ENCODE assay signal across 29 cellular contexts in the genomic region with DNA sequence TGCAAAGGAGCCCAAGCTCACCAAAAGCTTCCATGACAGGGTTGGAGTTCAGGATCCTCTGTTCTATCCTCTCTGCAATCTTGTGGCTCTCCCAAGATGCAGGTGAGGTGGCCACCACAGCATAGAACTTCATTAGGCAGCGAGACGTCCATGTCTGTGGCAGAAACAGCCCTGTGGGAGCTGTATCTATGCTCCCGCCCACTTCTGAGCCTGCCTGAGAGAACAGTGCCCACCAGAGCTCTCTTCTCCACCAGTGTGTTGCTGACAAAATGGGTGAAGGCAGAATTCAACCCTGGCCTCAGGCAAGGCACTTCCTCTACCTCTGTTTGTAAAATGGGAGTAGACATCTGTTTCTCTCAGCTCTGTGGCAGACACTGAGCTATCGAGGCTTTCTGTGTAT.
"Had no signal": no experiment of that assay in that cellular context is flagged by ENCODE, and none has a peak within 500 bp of the region (broad histone marks: within the 10 kb centered on the region; RNA-seq: fewer than 3 reads in every experiment).

No MANE protein-coding gene starts in this region.

- H3K4me3 Mint-ChIP-seq: naive thymus-derived CD8-positive, alpha-beta T cell; natural killer cell treated with Interleukin-12 subunit alpha and Interleukin-12 subunit beta and Interleukin-15 and Interleukin-18, amount 100 ng/mL, for 72 hours; nephron progenitor cell; neural crest cell; stimulated activated memory B cell treated with anti-CD40 and anti-IgM and Interleukin-4, amounts not matched to agents 10 μg/mL and 1 μg/mL and 100 μg/mL, for 72 hours; stimulated activated naive CD8-positive, alpha-beta T cell treated with anti-CD3 and anti-CD28 coated beads, Interleukin-15, amount 100 ng/mL, for 72 hours; type B pancreatic cell had no signal

- H3K27me3 Mint-ChIP-seq: naive thymus-derived CD8-positive, alpha-beta T cell; natural killer cell treated with Interleukin-12 subunit alpha and Interleukin-12 subunit beta and Interleukin-15 and Interleukin-18, amount 100 ng/mL, for 72 hours; stimulated activated memory B cell treated with anti-CD40 and anti-IgM and Interleukin-4, amounts not matched to agents 10 μg/mL and 1 μg/mL and 100 μg/mL, for 72 hours; stimulated activated naive CD8-positive, alpha-beta T cell treated with anti-CD3 and anti-CD28 coated beads, Interleukin-15, amount 100 ng/mL, for 72 hours; type B pancreatic cell had no signal

- H3K9me3 ChIP-seq: neutrophil, pancreas, prostate gland, right lobe of liver, sigmoid colon, suprapubic skin, testis, tibial artery, transverse colon, upper lobe of right lung, uterus had no signal

- H3K27me3 ChIP-seq: neutrophil, pancreas, right lobe of liver, sigmoid colon, suprapubic skin, testis, tibial artery, transverse colon, upper lobe of right lung, uterus had no signal

- H3K4me1 ChIP-seq: pancreas, prostate gland, right lobe of liver, sigmoid colon, suprapubic skin, testis, tibial artery, transverse colon, upper lobe of right lung, uterus had no signal

- H3K4me3 ChIP-seq: pancreas, prostate gland, right lobe of liver, sigmoid colon, suprapubic skin, testis, tibial artery, transverse colon, upper lobe of right lung, uterus had no signal

- DNase-seq: naive thymus-derived CD8-positive, alpha-beta T cell; nephron progenitor cell; nucleus accumbens; pancreas; retina; right cardiac atrium; right lobe of liver; sigmoid colon; small intestine; stimulated activated CD4-positive, alpha-beta T cell treated with anti-CD3 and anti-CD28 coated beads, Interleukin-15, amount 100 ng/mL, for 24 hours; stimulated activated CD4-positive, alpha-beta T cell treated with anti-CD3 and anti-CD28 coated beads, Interleukin-2, amount 100 ng/mL, for 24 hours; stimulated activated CD4-positive, alpha-beta T cell treated with anti-CD3 and anti-CD28 coated beads, Interleukin-2, amount 100 ng/mL, for 48 hours; stimulated activated CD4-positive, alpha-beta T cell treated with anti-CD3 and anti-CD28 coated beads, Interleukin-4, amount 100 ng/mL, for 24 hours; stimulated activated naive CD4-positive, alpha-beta T cell; stimulated activated naive CD8-positive, alpha-beta T cell treated with anti-CD3 and anti-CD28 coated beads, Interleukin-15, amount 100 ng/mL, for 72 hours; stimulated activated naive CD8-positive, alpha-beta T cell treated with anti-CD3 and anti-CD28 coated beads, Interleukin-15, Interleukin-2, amounts not matched to agents 100 U/mL and 50 U/mL, for 24 hours; substantia nigra; testis; tibial artery; transverse colon; upper lobe of right lung; uterus had no signal

- H3K36me3 ChIP-seq: pancreas, prostate gland, uterus had no signal

- H3K27ac Mint-ChIP-seq: naive thymus-derived CD8-positive, alpha-beta T cell; natural killer cell treated with Interleukin-12 subunit alpha and Interleukin-12 subunit beta and Interleukin-15 and Interleukin-18, amount 100 ng/mL, for 72 hours; nephron progenitor cell; stimulated activated memory B cell treated with anti-CD40 and anti-IgM and Interleukin-4, amounts not matched to agents 10 μg/mL and 1 μg/mL and 100 μg/mL, for 72 hours; stimulated activated naive CD8-positive, alpha-beta T cell treated with anti-CD3 and anti-CD28 coated beads, Interleukin-15, amount 100 ng/mL, for 72 hours; type B pancreatic cell had no signal

- H3K27ac ChIP-seq: neutrophil, pancreas, prostate gland, right lobe of liver, sigmoid colon, suprapubic skin, testis, tibial artery, transverse colon, upper lobe of right lung, uterus had no signal

- H3K9me3 Mint-ChIP-seq: naive thymus-derived CD8-positive, alpha-beta T cell; natural killer cell treated with Interleukin-12 subunit alpha and Interleukin-12 subunit beta and Interleukin-15 and Interleukin-18, amount 100 ng/mL, for 72 hours; nephron progenitor cell; neural crest cell; stimulated activated memory B cell treated with anti-CD40 and anti-IgM and Interleukin-4, amounts not matched to agents 10 μg/mL and 1 μg/mL and 100 μg/mL, for 72 hours; stimulated activated naive CD8-positive, alpha-beta T cell treated with anti-CD3 and anti-CD28 coated beads, Interleukin-15, amount 100 ng/mL, for 72 hours; type B pancreatic cell had no signal

- H3K4me1 Mint-ChIP-seq: naive thymus-derived CD8-positive, alpha-beta T cell; nephron progenitor cell; neural crest cell; stimulated activated naive CD8-positive, alpha-beta T cell treated with anti-CD3 and anti-CD28 coated beads, Interleukin-15, amount 100 ng/mL, for 72 hours had no signal
